8 cellular contexts compared by ENCODE assay signal in the genomic region with DNA sequence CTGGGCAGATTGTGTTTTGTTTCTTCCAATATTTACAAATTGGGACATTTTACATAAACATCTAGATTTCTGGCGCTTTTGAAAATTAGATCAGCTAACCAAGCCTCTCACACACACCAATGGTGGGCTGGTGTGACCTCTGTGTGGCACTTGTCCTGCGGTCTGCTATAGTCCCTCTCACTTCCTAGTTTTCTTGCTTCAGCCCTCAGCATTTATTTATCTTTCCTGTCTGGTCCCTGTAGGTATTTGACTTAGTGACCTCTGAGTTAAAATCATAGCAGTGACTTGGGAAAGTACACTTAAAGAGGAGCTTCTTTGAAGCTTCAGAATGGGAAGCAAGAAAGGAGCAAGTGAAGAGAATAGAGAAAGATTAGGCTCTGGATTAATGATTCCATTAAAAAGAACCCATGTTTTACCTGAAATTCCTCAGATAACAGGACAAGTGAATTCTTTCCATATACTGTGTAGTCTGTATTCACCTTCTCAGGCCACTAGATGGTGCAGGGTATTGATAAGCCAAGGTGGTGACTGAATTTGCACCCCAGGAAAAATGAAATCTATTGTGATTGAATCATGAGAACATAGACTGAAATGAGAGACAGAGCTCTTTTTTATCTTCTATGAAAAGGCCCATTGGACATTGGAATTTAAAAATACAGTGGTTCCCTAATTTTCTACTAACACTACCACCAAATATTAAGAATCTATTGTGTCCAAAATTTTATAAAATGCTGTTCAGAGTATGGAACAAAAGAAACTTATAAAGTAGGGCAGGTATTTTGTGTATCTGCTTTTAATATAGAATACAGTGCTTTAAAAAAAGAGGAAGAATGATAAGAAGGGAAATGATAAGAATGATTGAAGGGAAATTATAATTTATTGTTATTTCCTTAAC. TPM values are rescaled to one million over a fixed set of nuclear protein-coding genes. Genes with fewer than 3 reads are reported as not detected.
A peak's percentile ranks its signal among the peaks of the same experiment; 100 is the strongest.
DNase-seq lines count a peak whose midpoint lies in the region; ATAC-seq and TF ChIP-seq lines count a peak whose summit lies in the region.

No MANE protein-coding gene starts in this region.

- in situ Hi-C loops in Caki2 (cut with HindIII; ENCODE audit: low pct_unique_long_range_greater_than_20kb, low sequenced_read_pairs): no loop called here

- H3K36me3 ChIP-seq in mesenchymal stem cell (ENCODE audit: control insufficient read depth in 1 of 2, insufficient read depth in 2 of 2, low read depth in 1 of 2, low read length in 2 of 2): no peaks in the 10 kb centered on the region
- H3K36me3 ChIP-seq in vagina: no peaks in the 10 kb centered on the region

- TF ChIP-seq POLR2A in vagina (IDR thresholded peaks at IDR 0.05): no peak

- H3K9me3 ChIP-seq in mesenchymal stem cell (ENCODE audit: control insufficient read depth, low read length) (no peaks in the 10 kb centered on the region), vagina (no peaks in the 10 kb centered on the region)

- no peak overlapping the region for H3K27ac Mint-ChIP-seq in activated T-helper 17 cell treated with anti-CD3 and anti-CD28 coated beads, Interleukin-2, amount 50 U/mL, for 72 hours

- peak; percentile 66 for DNase-seq in Caki2 (ENCODE audit: low read depth)
- peak; percentile 22 for DNase-seq in mesenchymal stem cell
- DNase-seq in activated CD8-positive, alpha-beta memory T cell treated with anti-CD3 and anti-CD28 coated beads, Interleukin-2, amount 50 U/mL, for 4 hours: no peak
- no peak for DNase-seq in activated effector memory CD4-positive, alpha-beta T cell treated with Interleukin-2 at 50 U/mL for 16 hours
- no peak for DNase-seq in vagina (ENCODE audit: extremely low spot score in 2 of 2)

- H2AFZ ChIP-seq in mesenchymal stem cell (ENCODE audit: low read depth, low read length): no peak overlapping the region

- no peak overlapping the region for H2BK5ac ChIP-seq in mesenchymal stem cell (ENCODE audit: low read depth, low read length, poor library complexity, severe bottlenecking)

- H3K4me1 ChIP-seq in mesenchymal stem cell (ENCODE audit: control insufficient read depth, insufficient read depth, low read depth, low read length) (no peaks in the 10 kb centered on the region), vagina (peaks cover 8% of the 10 kb centered on the region)

- no peak overlapping the region for H2BK12ac ChIP-seq in mesenchymal stem cell (ENCODE audit: low read length in 2 of 2)

- no peak overlapping the region for H4K8ac ChIP-seq in mesenchymal stem cell (ENCODE audit: low read length)

- H3K27ac ChIP-seq in mesenchymal stem cell (ENCODE audit: low read length, poor library complexity, severe bottlenecking) (no peak overlapping the region), vagina (no peak overlapping the region)

- no peak overlapping the region for H3K23ac ChIP-seq in mesenchymal stem cell (ENCODE audit: low read length in 2 of 2)

- intact Hi-C loops in vagina (cut with DNase I): no loop called here

- H3K4me1 Mint-ChIP-seq in activated T-helper 17 cell treated with anti-CD3 and anti-CD28 coated beads, Interleukin-2, amount 50 U/mL, for 72 hours: peaks cover 21% of the 10 kb centered on the region

- peaks cover 12 to 32% of the 10 kb centered on the region in 2 experiments for H3K27me3 ChIP-seq in mesenchymal stem cell (ENCODE audit: control insufficient read depth in 1 of 2, insufficient read depth in 1 of 2, low read length in 2 of 2)
- no peaks in the 10 kb centered on the region for H3K27me3 ChIP-seq in vagina

- H3K4me3 Mint-ChIP-seq in activated T-helper 17 cell treated with anti-CD3 and anti-CD28 coated beads, Interleukin-2, amount 50 U/mL, for 72 hours: no peak overlapping the region

- H3K36me3 Mint-ChIP-seq in activated T-helper 17 cell treated with anti-CD3 and anti-CD28 coated beads, Interleukin-2, amount 50 U/mL, for 72 hours (ENCODE audit: low read depth): no peaks in the 10 kb centered on the region

- H3K4me2 ChIP-seq in mesenchymal stem cell (ENCODE audit: low read length, poor library complexity, severe bottlenecking): no peak overlapping the region

- 28% methylated on average over 2 of the region's 2 CpGs for WGBS in mesenchymal stem cell

- no peak overlapping the region for H2AK5ac ChIP-seq in mesenchymal stem cell (ENCODE audit: low read length, severe bottlenecking)

- H3K18ac ChIP-seq in mesenchymal stem cell (ENCODE audit: low read depth in 1 of 2, low read length in 2 of 2): no peak overlapping the region

- no peaks in the 10 kb centered on the region for H3K27me3 Mint-ChIP-seq in activated T-helper 17 cell treated with anti-CD3 and anti-CD28 coated beads, Interleukin-2, amount 50 U/mL, for 72 hours

- no peaks in the 10 kb centered on the region for H3K79me1 ChIP-seq in mesenchymal stem cell (replicated peaks; ENCODE audit: low read length, poor library complexity, severe bottlenecking)

- H3K14ac ChIP-seq in mesenchymal stem cell (ENCODE audit: low read length in 2 of 2): no peak overlapping the region

- TF ChIP-seq CTCF in vagina (IDR thresholded peaks at IDR 0.05): peak in 1 of 3 experiments; percentile 29

- no peak overlapping the region for H3K4ac ChIP-seq in mesenchymal stem cell (ENCODE audit: low read depth in 1 of 2, low read length in 2 of 2)

- H2BK120ac ChIP-seq in mesenchymal stem cell (ENCODE audit: low read depth, low read length): no peak overlapping the region

- peak; percentile 40 for ATAC-seq in GM18868 (IDR thresholded peaks at IDR 0.05; ENCODE audit: unreplicated experiment)
- ATAC-seq in HG03460 (IDR thresholded peaks at IDR 0.05; ENCODE audit: unreplicated experiment): peak; percentile 66
- ATAC-seq in activated T-helper 17 cell treated with anti-CD3 and anti-CD28 coated beads, Interleukin-2, amount 50 U/mL, for 72 hours (replicated peaks): peak; percentile 72

- H3K9ac ChIP-seq in mesenchymal stem cell (ENCODE audit: low read length): no peak overlapping the region

- no peaks in the 10 kb centered on the region for H3K9me3 Mint-ChIP-seq in activated T-helper 17 cell treated with anti-CD3 and anti-CD28 coated beads, Interleukin-2, amount 50 U/mL, for 72 hours

- H3K4me3 ChIP-seq in mesenchymal stem cell (ENCODE audit: insufficient read depth in 1 of 2, low read depth in 1 of 2, low read length in 2 of 2) (no peak overlapping the region), vagina (no peak overlapping the region)

- no peak overlapping the region for H2BK15ac ChIP-seq in mesenchymal stem cell (ENCODE audit: low read depth, poor library complexity, severe bottlenecking)

- H4K91ac ChIP-seq in mesenchymal stem cell (ENCODE audit: low read length): no peak overlapping the region

RNA-seq across cellular contexts. Expression of gene DIPK1A, which starts 7.1 kb away (rescaled TPM):
- 8.6 TPM in 2 replicates for total RNA-seq in Caki2 (2014; rRNA removed; shearing (Covaris generic); ENCODE audit: low replicate concordance)
- total RNA-seq in activated T-helper 17 cell treated with anti-CD3 and anti-CD28 coated beads, Interleukin-2, amount 50 U/mL, for 72 hours: 1 to 10 TPM; 6.5 to 8.6 TPM
- 10.2 TPM for polyA plus RNA-seq in mesenchymal stem cell (2013, experiment 1 of 2)
- 10.1 TPM for polyA plus RNA-seq in mesenchymal stem cell (2013, experiment 2 of 2)
- 7.9 TPM for total RNA-seq in vagina

Comparison
In these comparisons a context has a peak if more than half of its experiments do, and no peak if none do; other contexts are left out.
1. DNase-seq: peak in Caki2 (single experiment) and mesenchymal stem cell (single experiment); none in activated CD8-positive, alpha-beta memory T cell treated with anti-CD3 and anti-CD28 coated beads, Interleukin-2, amount 50 U/mL, for 4 hours (single experiment), activated effector memory CD4-positive, alpha-beta T cell treated with Interleukin-2 at 50 U/mL for 16 hours (single experiment) and vagina (0 of 2).
2. Peak in every context shown above with its lines, with median percentiles within 50 percentile points of each other: ATAC-seq.